ENCODE assay signal across 8 cellular contexts in the genomic region with DNA sequence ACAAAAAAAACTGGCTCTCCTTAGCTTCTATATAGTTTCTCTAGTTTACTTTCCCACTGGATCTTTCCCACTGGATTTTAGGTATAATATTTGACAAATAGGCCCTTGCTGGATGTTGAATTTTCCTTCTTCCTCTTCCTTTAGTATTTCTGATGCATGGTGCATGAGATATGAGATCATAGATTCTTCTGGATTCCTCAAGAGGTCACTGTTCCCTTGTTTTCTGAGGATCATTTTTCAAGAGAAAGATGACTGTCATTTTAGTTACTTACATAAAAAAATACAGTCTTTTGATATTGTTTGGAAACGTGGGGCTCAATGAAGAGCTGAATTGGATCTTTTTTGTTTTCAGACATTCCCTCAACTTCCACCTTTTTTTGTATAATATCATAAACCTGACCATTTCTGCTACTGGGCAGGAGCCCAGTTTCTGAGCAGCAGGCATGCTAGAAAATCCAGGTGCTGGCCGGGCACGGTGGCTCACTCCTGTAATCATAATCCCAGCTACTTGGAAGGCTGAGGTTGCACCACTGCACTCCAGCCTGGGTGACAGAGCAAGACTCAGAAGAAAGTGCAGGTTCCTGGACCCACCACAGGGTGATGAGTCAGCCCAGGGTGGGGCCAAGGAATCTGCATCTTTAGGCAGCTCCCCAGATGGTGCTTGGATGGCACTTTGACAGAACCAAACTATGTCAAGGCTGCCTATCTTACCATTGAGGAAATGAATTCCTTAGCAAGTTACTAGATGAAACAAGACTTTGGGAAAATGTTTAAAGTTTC.
DNase-seq lines count a peak whose midpoint lies in the region; ATAC-seq and TF ChIP-seq lines count a peak whose summit lies in the region.

No MANE protein-coding gene starts in this region.

- H3K4me3 ChIP-seq in astrocyte of the spinal cord (ENCODE audit: low read depth, low read length) (no peak overlapping the region), H7 (ENCODE audit: insufficient read depth, low read depth, low read length) (no peak overlapping the region)

- ATAC-seq in left lobe of liver (peak; percentile 68), GM18861 (IDR thresholded peaks at IDR 0.05; ENCODE audit: unreplicated experiment) (no peak)

- DNase-seq in activated CD4-positive, alpha-beta T cell treated with anti-CD3 and anti-CD28 coated beads for 48 hours, result peak; percentile 23
- no peak for DNase-seq in activated CD4-positive, alpha-beta T cell treated with anti-CD3 and anti-CD28 coated beads for 4 hours
- peak; percentile 46 for DNase-seq in NCI-H1105 treated with DMSO at 0.1 percent for 48 hours (lab: John Stamatoyannopoulos, UW)
- DNase-seq in astrocyte of the spinal cord (ENCODE audit: low read depth, low spot score), result peak; percentile 63
- DNase-seq in left lobe of liver (ENCODE audit: low spot score), result no peak
- DNase-seq in H7, result no peak
- no peak for DNase-seq in 8988T

- in situ Hi-C loops in astrocyte of the spinal cord (cut with HindIII; ENCODE audit: low sequenced_read_pairs), result no loop called here

- H3K27me3 ChIP-seq in H7 (ENCODE audit: control insufficient read depth, insufficient read depth, low read length), result no peaks in the 10 kb centered on the region

- H3K36me3 ChIP-seq in H7 (replicated peaks; ENCODE audit: control insufficient read depth, insufficient read depth, low read length), result peaks cover 2% of the 10 kb centered on the region

- TF ChIP-seq CTCF in astrocyte of the spinal cord (IDR thresholded peaks at IDR 0.05; ENCODE audit: low read depth, low read length), result peak; percentile 51

Comparison
In these comparisons a context has a peak if more than half of its experiments do, and no peak if none do; other contexts are left out.
1. DNase-seq: peak in activated CD4-positive, alpha-beta T cell treated with anti-CD3 and anti-CD28 coated beads for 48 hours (single experiment), NCI-H1105 treated with DMSO at 0.1 percent for 48 hours (single experiment) and astrocyte of the spinal cord (single experiment); none in activated CD4-positive, alpha-beta T cell treated with anti-CD3 and anti-CD28 coated beads for 4 hours (0 of 2), left lobe of liver (single experiment), H7 (single experiment) and 8988T (single experiment).